Comparison of ENCODE assay signal across 8 cellular contexts in the genomic region with DNA sequence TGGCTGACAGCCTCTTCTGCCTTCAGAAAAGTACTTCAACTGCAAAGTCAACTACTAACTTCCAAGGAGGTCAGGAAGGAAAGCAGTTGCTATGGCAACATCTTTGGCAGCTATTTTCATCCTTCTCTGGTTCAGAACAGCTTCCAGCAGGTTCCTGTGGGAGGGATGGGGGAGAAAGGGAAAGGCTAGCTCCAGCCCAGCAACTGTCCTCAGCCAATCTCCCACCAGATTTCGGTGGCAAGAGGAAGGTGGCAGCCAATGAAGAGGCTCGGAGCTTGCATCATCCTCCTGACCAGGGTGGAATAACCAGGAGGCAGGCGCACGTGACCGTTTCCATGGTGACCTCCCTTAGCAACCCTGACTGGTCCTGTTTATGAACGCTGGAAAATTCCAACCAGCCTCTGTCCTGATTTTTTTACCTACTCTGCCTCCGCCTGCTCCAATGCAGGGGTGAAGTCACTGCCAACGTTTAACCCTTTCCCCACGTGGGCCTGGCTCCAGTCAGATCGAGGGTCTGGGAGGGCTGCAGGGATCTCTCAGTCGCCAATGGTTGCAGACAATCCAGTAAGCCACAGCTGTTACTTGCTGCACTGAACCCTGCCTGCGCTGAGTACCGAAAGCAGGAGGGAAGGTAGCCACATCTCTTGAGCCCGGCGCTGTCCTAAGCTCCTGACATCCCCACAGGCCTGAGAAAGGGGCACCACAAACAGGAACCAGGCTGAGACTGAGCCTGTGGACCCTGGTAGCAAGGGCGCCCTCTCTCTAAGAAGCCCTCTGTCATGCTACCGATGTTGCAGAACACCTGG. TPM values are rescaled to one million over a fixed set of nuclear protein-coding genes. Genes with fewer than 3 reads are reported as not detected.
DNase-seq lines count a peak whose midpoint lies in the region; ATAC-seq, FAIRE-seq and TF ChIP-seq lines count a peak whose summit lies in the region.

No MANE protein-coding gene starts in this region.

- TF ChIP-seq CTCF in C4-2B (conservative IDR thresholded peaks at IDR 0.05) (no peak), NB4 (IDR thresholded peaks at IDR 0.05; ENCODE audit: low read depth, low read length) (no peak), colonic mucosa (IDR thresholded peaks at IDR 0.05) (no peak), kidney (IDR thresholded peaks at IDR 0.05; ENCODE audit: borderline replicate concordance, extremely low read depth, insufficient read depth) (no peak)

- H3K9ac ChIP-seq in colonic mucosa (ENCODE audit: low read depth in 2 of 2, low read length in 2 of 2) = peak overlapping the region; percentile 72 to 99
- H3K9ac ChIP-seq in kidney (ENCODE audit: low read length in 2 of 2) = peak overlapping the region; percentile 77 to 91
- peak overlapping the region; percentile 68 to 84 (median 73) for H3K9ac ChIP-seq in skeletal muscle tissue (ENCODE audit: low read depth in 1 of 3, low read length in 3 of 3)

- H3K9me3 ChIP-seq in colonic mucosa = no peaks in the 10 kb centered on the region
- H3K9me3 ChIP-seq in kidney (ENCODE audit: control insufficient read depth in 1 of 2, low read length in 2 of 2) = no peaks in the 10 kb centered on the region
- no peaks in the 10 kb centered on the region for H3K9me3 ChIP-seq in skeletal muscle tissue (ENCODE audit: control insufficient read depth in 3 of 3, low read length in 3 of 3)

- H3K27ac ChIP-seq in C4-2B = peak overlapping the region; percentile 94
- peak overlapping the region; percentile 99 for H3K27ac ChIP-seq in colonic mucosa
- H3K27ac ChIP-seq in kidney (ENCODE audit: low read depth in 2 of 2, low read length in 2 of 2) = peak overlapping the region; percentile 98 to 99
- H3K27ac ChIP-seq in skeletal muscle tissue (ENCODE audit: low read depth, low read length) = peak overlapping the region; percentile 100

- peak; percentile 52 for ATAC-seq in GM19463 (IDR thresholded peaks at IDR 0.05; ENCODE audit: unreplicated experiment)

- TF ChIP-seq POLR2A in NB4 (IDR thresholded peaks at IDR 0.05; ENCODE audit: extremely low read depth, insufficient read length) = no peak

- H3K27me3 ChIP-seq in colonic mucosa (no peaks in the 10 kb centered on the region), skeletal muscle tissue (ENCODE audit: control insufficient read depth in 3 of 3, insufficient read depth in 3 of 3, low read length in 3 of 3) (no peaks in the 10 kb centered on the region)

- DNase-seq in NB4 (ENCODE audit: low read depth) = peak; percentile 66
- DNase-seq in SHP77 treated with DMSO at 0.1 percent for 48 hours (lab: John Stamatoyannopoulos, UW) = peak; percentile 98
- peak; percentile 97 for DNase-seq in colonic mucosa
- DNase-seq in kidney = peak; percentile 100
- no peak for DNase-seq in activated gamma-delta T cell (lab: John Stamatoyannopoulos, UW)

- intact Hi-C loops in colonic mucosa (cut with DNase I) (no loop called here), kidney (cut with DNase I) (no loop called here)

- no peaks in the 10 kb centered on the region for H3K36me3 ChIP-seq in colonic mucosa
- no peaks in the 10 kb centered on the region for H3K36me3 ChIP-seq in kidney (ENCODE audit: control insufficient read depth in 1 of 2, insufficient read depth in 2 of 2, low read length in 2 of 2)
- no peaks in the 10 kb centered on the region for H3K36me3 ChIP-seq in skeletal muscle tissue (ENCODE audit: control insufficient read depth in 3 of 3, insufficient read depth in 3 of 3, low read length in 3 of 3)

- no peak overlapping the region for H3K4me3 ChIP-seq in NB4 (ENCODE audit: low read depth, low read length)
- no peak overlapping the region for H3K4me3 ChIP-seq in colonic mucosa
- H3K4me3 ChIP-seq in kidney (ENCODE audit: low read length in 2 of 2) = peak overlapping the region; percentile 25 to 59
- peak overlapping the region; percentile 41 to 68 (median 64) for H3K4me3 ChIP-seq in skeletal muscle tissue (ENCODE audit: low read length in 3 of 3)

- peak; percentile 91 for FAIRE-seq in kidney (lab: Jason Lieb, UNC)

- H3K4me1 ChIP-seq in colonic mucosa (peaks cover 55% of the 10 kb centered on the region), kidney (ENCODE audit: control insufficient read depth in 1 of 2, insufficient read depth in 1 of 2, low read depth in 1 of 2, low read length in 2 of 2) (peaks cover 59 to 61% of the 10 kb centered on the region in 2 donors), skeletal muscle tissue (ENCODE audit: control insufficient read depth in 3 of 3, insufficient read depth in 3 of 3, low read length in 3 of 3) (peaks cover 67 to 69% (median 68%) of the 10 kb centered on the region in 3 donors)

RNA-seq across cellular contexts. Expression of a gene that starts 11.2 kb away (rescaled TPM):
- total RNA-seq in colonic mucosa (1,000 to 10,000 TPM; 4,716 to 6,071 TPM), kidney (15,262 TPM), skeletal muscle tissue (7,794 TPM)
- polyA plus RNA-seq in kidney (ENCODE audit: insufficient read depth, low read depth, low replicate concordance) = 219 TPM

RNA-seq across cellular contexts. Expression of a gene that starts 37.2 kb away (rescaled TPM):
- 10 to 100 TPM; 59.2 to 84.1 TPM for total RNA-seq in colonic mucosa
- 72.2 TPM for total RNA-seq in kidney
- 78.9 TPM for polyA plus RNA-seq in kidney (ENCODE audit: insufficient read depth, low read depth, low replicate concordance)
- 36.0 TPM for total RNA-seq in skeletal muscle tissue

Comparison
In these comparisons a context has a peak if more than half of its experiments do, and no peak if none do; other contexts are left out.
1. H3K4me3 ChIP-seq: peak in kidney (2 of 2) and skeletal muscle tissue (3 of 3); none in NB4 (single experiment) and colonic mucosa (single experiment).
2. Peak in every context shown above with its lines, with median percentiles within 50 percentile points of each other: H3K27ac ChIP-seq and H3K9ac ChIP-seq.